19 cellular contexts compared by ENCODE assay signal in genomic region chr3:154887869-154888268, GRCh38.
"Had no signal": no experiment of that assay in that cellular context is flagged by ENCODE, and none has a peak within 500 bp of the region (broad histone marks: within the 10 kb centered on the region; RNA-seq: fewer than 3 reads in every experiment).

No MANE protein-coding gene starts in this region.

- H3K4me3 ChIP-seq: left ventricle myocardium inferior, lung, mucosa of descending colon, pancreas, prostate gland, skin epidermis, spleen, tibial nerve, vagina had no signal

- ATAC-seq: mucosa of descending colon; naive thymus-derived CD4-positive, alpha-beta T cell; natural killer cell treated with Interleukin-12 subunit alpha and Interleukin-12 subunit beta and Interleukin-15 and Interleukin-18, amount 100 ng/mL, for 72 hours; pancreas; right cardiac atrium; sciatic nerve; stimulated activated effector memory CD8-positive, alpha-beta T cell treated with anti-CD3 and anti-CD28 coated beads, Interleukin-12 subunit alpha, Interleukin-12 subunit beta, amount 100 ng/mL, for 72 hours had no signal

- H3K4me1 ChIP-seq: pancreas, prostate gland, spleen, tibial nerve, vagina had no signal

- DNase-seq: left ventricle myocardium inferior; midbrain; mucosa of descending colon; naive thymus-derived CD4-positive, alpha-beta T cell; pancreas; posterior cingulate gyrus; retina; right cardiac atrium; spleen; stimulated activated CD4-positive, alpha-beta T cell treated with anti-CD3 and anti-CD28 coated beads, Interleukin-4, amount 100 ng/mL, for 24 hours; stimulated activated naive CD4-positive, alpha-beta T cell had no signal

- H3K36me3 ChIP-seq: left ventricle myocardium inferior, pancreas, prostate gland, spleen, tibial nerve, vagina had no signal

- H3K27ac ChIP-seq: left ventricle myocardium inferior, pancreas, prostate gland, skin epidermis, spleen, tibial nerve, vagina had no signal

- H3K27me3 ChIP-seq: pancreas, spleen, tibial nerve, vagina had no signal

- H3K9me3 ChIP-seq: pancreas, prostate gland, vagina had no signal
